ENCODE assay signal across 10 cellular contexts in genomic region chr3:65402597-65402996, GRCh38.
DNase-seq lines count a peak whose midpoint lies in the region; ATAC-seq and TF ChIP-seq lines count a peak whose summit lies in the region.
"Had no signal": no experiment of that assay in that cellular context is flagged by ENCODE, and none has a peak within 500 bp of the region (broad histone marks: within the 10 kb centered on the region; RNA-seq: fewer than 3 reads in every experiment).

No MANE protein-coding gene starts in this region.

- no peaks in the 10 kb centered on the region for H3K36me3 Mint-ChIP-seq in activated CD4-positive, alpha-beta T cell treated with anti-CD3 and anti-CD28 coated beads for 36 hours (ENCODE audit: low read depth)
- no peaks in the 10 kb centered on the region for H3K36me3 Mint-ChIP-seq in CD14-positive monocyte
- H3K36me3 Mint-ChIP-seq: stimulated activated effector memory CD8-positive, alpha-beta T cell treated with anti-CD3 and anti-CD28 coated beads, Interleukin-12 subunit alpha, Interleukin-12 subunit beta, amount 100 ng/mL, for 72 hours had no signal

- no peak overlapping the region for H3K23ac ChIP-seq in mesendoderm (ENCODE audit: low read length)

- no peaks in the 10 kb centered on the region for H3K79me2 ChIP-seq in mesendoderm (ENCODE audit: control insufficient read depth, insufficient read depth, low read length)

- H4K5ac ChIP-seq in mesendoderm (ENCODE audit: low read length) = no peak overlapping the region

- POLR2A ChIA-PET in activated CD4-positive, alpha-beta T cell treated with anti-CD3 and anti-CD28 coated beads for 36 hours (lab: Charles Lee) = no interaction called here

- no CpG with 5 or more reads among the region's 7 CpGs for WGBS in mesendoderm (ENCODE audit: extremely low coverage, insufficient coverage, low lambda C conversion rate)

- no peak overlapping the region for H2AK5ac ChIP-seq in mesendoderm (ENCODE audit: low read length)

- no peaks in the 10 kb centered on the region for H3K27me3 Mint-ChIP-seq in activated CD4-positive, alpha-beta T cell treated with anti-CD3 and anti-CD28 coated beads for 36 hours
- H3K27me3 Mint-ChIP-seq in CD14-positive monocyte (ENCODE audit: low read depth in 3 of 3) = peaks cover 1 to 4% (median 1%) of the 10 kb centered on the region in 3 donors

- DNase-seq in AG09309 (ENCODE audit: low read depth) (peak; percentile 78), LHCN-M2 (ENCODE audit: low read depth) (peak; percentile 97), cardiac fibroblast (ENCODE audit: low read depth in 2 of 2) (peak; percentile 71 to 86), mesendoderm (peak; percentile 79), NCI-H2171 treated with DMSO at 0.1 percent for 48 hours (lab: John Stamatoyannopoulos, UW) (no peak), CD14-positive monocyte (ENCODE audit: low spot score) (no peak)
- DNase-seq in activated CD4-positive, alpha-beta T cell treated with anti-CD3 and anti-CD28 coated beads for 36 hours = no peak
- DNase-seq: DND-41 had no signal

- H3K9me3 Mint-ChIP-seq in activated CD4-positive, alpha-beta T cell treated with anti-CD3 and anti-CD28 coated beads for 36 hours (ENCODE audit: low read depth) = peaks cover 2% of the 10 kb centered on the region
- H3K9me3 Mint-ChIP-seq in CD14-positive monocyte = peaks cover 0 to 4% (median 0%) of the 10 kb centered on the region in 7 donors

- intact Hi-C loops in activated CD4-positive, alpha-beta T cell treated with anti-CD3 and anti-CD28 coated beads for 36 hours (cut with DNase I, micrococcal nuclease) = no loop called here
- intact Hi-C loops in CD14-positive monocyte (cut with micrococcal nuclease) = no loop called here

- H4K8ac ChIP-seq in mesendoderm (ENCODE audit: low read depth, low read length) = no peak overlapping the region

- H2BK15ac ChIP-seq in mesendoderm (replicated peaks; ENCODE audit: low read depth) = no peak overlapping the region

- no peak overlapping the region for H2BK120ac ChIP-seq in mesendoderm (ENCODE audit: low read depth, low read length)

- ATAC-seq in activated CD4-positive, alpha-beta T cell treated with anti-CD3 and anti-CD28 coated beads for 36 hours = no peak
- ATAC-seq in HG02981 (IDR thresholded peaks at IDR 0.05; ENCODE audit: unreplicated experiment) = no peak
- ATAC-seq: stimulated activated effector memory CD8-positive, alpha-beta T cell treated with anti-CD3 and anti-CD28 coated beads, Interleukin-12 subunit alpha, Interleukin-12 subunit beta, amount 100 ng/mL, for 72 hours had no signal

- no peak overlapping the region for H3K27ac ChIP-seq in mesendoderm (ENCODE audit: low read depth, low read length)

- H3K4me3 Mint-ChIP-seq in activated CD4-positive, alpha-beta T cell treated with anti-CD3 and anti-CD28 coated beads for 36 hours = no peak overlapping the region
- H3K4me3 Mint-ChIP-seq in CD14-positive monocyte = no peak overlapping the region
- H3K4me3 Mint-ChIP-seq: stimulated activated effector memory CD8-positive, alpha-beta T cell treated with anti-CD3 and anti-CD28 coated beads, Interleukin-12 subunit alpha, Interleukin-12 subunit beta, amount 100 ng/mL, for 72 hours had no signal

- no peak overlapping the region for H3K18ac ChIP-seq in mesendoderm (ENCODE audit: low read length)

- CTCF ChIA-PET in activated CD4-positive, alpha-beta T cell treated with anti-CD3 and anti-CD28 coated beads for 36 hours (lab: Charles Lee) = no interaction called here

- no peaks in the 10 kb centered on the region for H3K4me1 Mint-ChIP-seq in activated CD4-positive, alpha-beta T cell treated with anti-CD3 and anti-CD28 coated beads for 36 hours
- peaks cover 4% of the 10 kb centered on the region for H3K4me1 Mint-ChIP-seq in CD14-positive monocyte
- H3K4me1 Mint-ChIP-seq: stimulated activated effector memory CD8-positive, alpha-beta T cell treated with anti-CD3 and anti-CD28 coated beads, Interleukin-12 subunit alpha, Interleukin-12 subunit beta, amount 100 ng/mL, for 72 hours had no signal

- H3K27me3 ChIP-seq in mesendoderm (ENCODE audit: insufficient read depth, low read length, poor library complexity) = no peaks in the 10 kb centered on the region

- H3K27ac Mint-ChIP-seq in activated CD4-positive, alpha-beta T cell treated with anti-CD3 and anti-CD28 coated beads for 36 hours = no peak overlapping the region
- H3K27ac Mint-ChIP-seq in CD14-positive monocyte = no peak overlapping the region
- H3K27ac Mint-ChIP-seq: stimulated activated effector memory CD8-positive, alpha-beta T cell treated with anti-CD3 and anti-CD28 coated beads, Interleukin-12 subunit alpha, Interleukin-12 subunit beta, amount 100 ng/mL, for 72 hours had no signal

- H3K4me3 ChIP-seq in AG09309 (ENCODE audit: control insufficient read depth, low read depth, low read length) (no peak overlapping the region), cardiac fibroblast (replicated peaks in 1 of 2; ENCODE audit: low read depth in 2 of 2, low read length in 2 of 2) (no peak overlapping the region), mesendoderm (ENCODE audit: low read length) (no peak overlapping the region)

- no peak overlapping the region for H3K4me2 ChIP-seq in mesendoderm (ENCODE audit: low read length)

- TF ChIP-seq CTCF in AG09309 (IDR thresholded peaks at IDR 0.05; ENCODE audit: control insufficient read depth, insufficient read depth, low read depth, low read length, missing control alignments) (no peak), cardiac fibroblast (IDR thresholded peaks at IDR 0.05; ENCODE audit: low read depth, low read length) (no peak), CD14-positive monocyte (IDR thresholded peaks at IDR 0.05) (no peak)

- peaks cover 4% of the 10 kb centered on the region for H3K4me1 ChIP-seq in mesendoderm (ENCODE audit: control insufficient read depth, low read depth, low read length)

- H3K9ac ChIP-seq in mesendoderm (ENCODE audit: low read length) = no peak overlapping the region

- no peaks in the 10 kb centered on the region for H3K79me1 ChIP-seq in mesendoderm (ENCODE audit: low read length)

- H2BK5ac ChIP-seq in mesendoderm (ENCODE audit: low read length) = no peak overlapping the region

- H3K56ac ChIP-seq in mesendoderm (ENCODE audit: low read length) = no peak overlapping the region

- no peak overlapping the region for H3K4ac ChIP-seq in mesendoderm (ENCODE audit: low read depth, low read length)

- H3K36me3 ChIP-seq in mesendoderm (ENCODE audit: control insufficient read depth, insufficient read depth, low read length) = no peaks in the 10 kb centered on the region

Comparison
In these comparisons a context has a peak if more than half of its experiments do, and no peak if none do; other contexts are left out.
1. DNase-seq: peak in AG09309 (single experiment), LHCN-M2 (single experiment), cardiac fibroblast (2 of 2) and mesendoderm (single experiment); none in activated CD4-positive, alpha-beta T cell treated with anti-CD3 and anti-CD28 coated beads for 36 hours (single experiment), NCI-H2171 treated with DMSO at 0.1 percent for 48 hours (single experiment) and CD14-positive monocyte (single experiment).